27 cellular contexts compared by ENCODE assay signal in genomic region chr17:4048218-4048617, GRCh38.
"Had no signal": no experiment of that assay in that cellular context is flagged by ENCODE, and none has a peak within 500 bp of the region (broad histone marks: within the 10 kb centered on the region; RNA-seq: fewer than 3 reads in every experiment).

No MANE protein-coding gene starts in this region.

- H3K4me3 ChIP-seq: ascending aorta, body of pancreas, MG63, Peyer's patch, SJCRH30 had no signal

- DNase-seq: activated CD4-positive, alpha-beta T cell treated with anti-CD3 and anti-CD28 coated beads for 48 hours; activated CD4-positive, alpha-beta T cell treated with anti-CD3 and anti-CD28 coated beads, Interleukin-2, amount 50 U/mL, for 48 hours; activated naive CD4-positive, alpha-beta T cell treated with anti-CD3 and anti-CD28 coated beads, Interleukin-2, amount 50 U/mL, for 16 hours; activated T-cell treated with anti-CD3 and anti-CD28 coated beads for 4 hours; amniotic stem cell; body of pancreas; MG63; MV-4-11; NCI-H1092 treated with DMSO at 0.1 percent for 48 hours; NCI-H1417 treated with DMSO at 0.1 percent for 48 hours; NCI-H1694; NCI-H2029; NCI-H2107; NCI-H2171 treated with DMSO at 0.1 percent for 48 hours; NCI-H226; NCI-H526; NCI-H82; NK-92 treated with Interleukin-12 subunit alpha and Interleukin-12 subunit beta, amount 100 ng/mL, for 24 hours; OCI-M1; Peyer's patch; Right ventricle myocardium superior; SJCRH30; SW 1271 had no signal

- H3K4me1 ChIP-seq: ascending aorta, body of pancreas, Peyer's patch, SJCRH30 had no signal

- ATAC-seq: activated CD4-positive, CD25-positive, alpha-beta regulatory T cell treated with anti-CD3 and anti-CD28 coated beads, Interleukin-2, amount 50 U/mL, for 24 hours; body of pancreas; SK-N-SH treated with all-trans-retinoic acid at 6 μM for 48 hours had no signal

- H3K9me3 ChIP-seq: ascending aorta, body of pancreas, MG63, Peyer's patch, SJCRH30 had no signal

- H3K27ac ChIP-seq: ascending aorta, body of pancreas, Peyer's patch, RWPE1, SJCRH30 had no signal

- H3K27me3 ChIP-seq: ascending aorta, body of pancreas, MG63, Peyer's patch, SJCRH30 had no signal
